Comparison of ENCODE assay signal across 15 cellular contexts in genomic region chr1:231924183-231924582, GRCh38.
DNase-seq lines count a peak whose midpoint lies in the region; ATAC-seq and TF ChIP-seq lines count a peak whose summit lies in the region.
"Had no signal": no experiment of that assay in that cellular context is flagged by ENCODE, and none has a peak within 500 bp of the region (broad histone marks: within the 10 kb centered on the region; RNA-seq: fewer than 3 reads in every experiment).

No MANE protein-coding gene starts in this region.

- peaks cover 4% of the 10 kb centered on the region for H3K27me3 Mint-ChIP-seq in brain
- H3K27me3 Mint-ChIP-seq in nephron progenitor cell (ENCODE audit: low read depth, poor library complexity): no peaks in the 10 kb centered on the region

- ATAC-seq in HG02938 (IDR thresholded peaks at IDR 0.05; ENCODE audit: unreplicated experiment) (no peak), HG03432 (IDR thresholded peaks at IDR 0.05; ENCODE audit: unreplicated experiment) (no peak), GM19455 (IDR thresholded peaks at IDR 0.05; ENCODE audit: unreplicated experiment) (no peak), GM21526 (IDR thresholded peaks at IDR 0.05; ENCODE audit: low FRiP score, unreplicated experiment) (no peak)
- ATAC-seq: foreskin keratinocyte, lower lobe of right lung had no signal

- DNase-seq in COLO668 (lab: John Stamatoyannopoulos, UW; ENCODE audit: unreplicated experiment) (peak; percentile 83), NCI-H2081 (lab: John Stamatoyannopoulos, UW) (peak; percentile 76 to 86), nephron progenitor cell (no peak)
- DNase-seq: activated gamma-delta T cell; Calu3; effector memory CD4-positive, alpha-beta T cell; foreskin keratinocyte; lower lobe of right lung; NCI-H2107; stomach had no signal

- H3K36me3 Mint-ChIP-seq in brain (no peaks in the 10 kb centered on the region), nephron progenitor cell (ENCODE audit: low read depth) (no peaks in the 10 kb centered on the region)

- H3K27ac Mint-ChIP-seq in brain: peak overlapping the region; percentile 83 to 93 (median 87)
- H3K27ac Mint-ChIP-seq in nephron progenitor cell: peak overlapping the region; percentile 56

- H3K4me3 Mint-ChIP-seq in brain (peak overlapping the region; percentile 15 to 40 (median 28)), nephron progenitor cell (no peak overlapping the region)

- H3K4me1 Mint-ChIP-seq in brain (peaks cover 67% of the 10 kb centered on the region), nephron progenitor cell (peaks cover 31% of the 10 kb centered on the region)

- TF ChIP-seq CTCF in brain (conservative IDR thresholded peaks at IDR 0.05): no peak
- TF ChIP-seq CTCF in nephron progenitor cell (IDR thresholded peaks at IDR 0.05): no peak

- H3K9me3 Mint-ChIP-seq in brain (no peaks in the 10 kb centered on the region), nephron progenitor cell (no peaks in the 10 kb centered on the region)
